8 cellular contexts compared by ENCODE assay signal in genomic region chr19:17606786-17607185, GRCh38. TPM values are rescaled to one million over a fixed set of nuclear protein-coding genes. Genes with fewer than 3 reads are reported as not detected.
DNase-seq lines count a peak whose midpoint lies in the region; FAIRE-seq and TF ChIP-seq lines count a peak whose summit lies in the region.

No MANE protein-coding gene starts in this region.

- WGBS in neuronal stem cell (ENCODE audit: extremely low coverage in 2 of 2, insufficient read length in 2 of 2, insufficient replicate concordance in 1 of 2), 2 donors, result no CpG with 5 or more reads among the region's 7 CpGs

- no peak overlapping the region for H2BK15ac ChIP-seq in neuronal stem cell (ENCODE audit: low read length)

- H3K23ac ChIP-seq in neuronal stem cell (ENCODE audit: low read depth, low read length, poor library complexity), result no peak overlapping the region

- H3K18ac ChIP-seq in neuronal stem cell (ENCODE audit: low read length), result peak overlapping the region; percentile 85

- peak overlapping the region in 1 of 2 donors; percentile 79 for H3K27ac ChIP-seq in coronary artery
- no peak overlapping the region for H3K27ac ChIP-seq in neuronal stem cell (replicated peaks; ENCODE audit: low read length)

- DNase-seq in DMS53 (lab: John Stamatoyannopoulos, UW), result peak; percentile 66
- no peak for DNase-seq in DMS53 treated with DMSO at 0.1 percent for 48 hours (lab: John Stamatoyannopoulos, UW; ENCODE audit: unreplicated experiment)
- no peak for DNase-seq in LNCaP clone FGC (ENCODE audit: low read depth)
- DNase-seq in coronary artery (ENCODE audit: low spot score), result no peak
- no peak for DNase-seq in neuronal stem cell (ENCODE audit: low spot score)
- DNase-seq in activated effector memory CD4-positive, alpha-beta T cell treated with Interleukin-2 at 50 U/mL for 16 hours, result no peak
- DNase-seq in RCC 7860 (ENCODE audit: low spot score), result no peak
- DNase-seq in HT-29 (ENCODE audit: low spot score), result no peak

- H4K8ac ChIP-seq in neuronal stem cell (ENCODE audit: low read depth, low read length), result no peak overlapping the region

- no peaks in the 10 kb centered on the region for H3K79me1 ChIP-seq in neuronal stem cell (ENCODE audit: low read depth, low read length)

- no peak overlapping the region for H3K4ac ChIP-seq in neuronal stem cell (ENCODE audit: low read length)

- H2BK12ac ChIP-seq in neuronal stem cell (ENCODE audit: low read length), result no peak overlapping the region

- H4K91ac ChIP-seq in neuronal stem cell (ENCODE audit: low read depth, low read length, poor library complexity), result no peak overlapping the region

- H3K4me1 ChIP-seq in neuronal stem cell (ENCODE audit: control insufficient read depth in 2 of 2, insufficient read depth in 1 of 2, low read depth in 1 of 2, low read length in 2 of 2), result peaks cover 0 to 9% of the 10 kb centered on the region in 2 donors

- no peaks in the 10 kb centered on the region for H3K27me3 ChIP-seq in neuronal stem cell (ENCODE audit: control insufficient read depth in 3 of 3, insufficient read depth in 3 of 3, low read depth in 1 of 3, low read length in 3 of 3)

- no peak overlapping the region for H2BK5ac ChIP-seq in neuronal stem cell (ENCODE audit: low read length)

- no peak overlapping the region for H2AK5ac ChIP-seq in neuronal stem cell (ENCODE audit: low read depth, low read length)

- H3K4me3 ChIP-seq in LNCaP clone FGC (ENCODE audit: low read depth, low read length), result peak overlapping the region; percentile 53; the same call in 1 of the 2 replicates
- H3K4me3 ChIP-seq in coronary artery, result peak overlapping the region; percentile 69
- H3K4me3 ChIP-seq in neuronal stem cell (ENCODE audit: low read length in 2 of 2), result peak overlapping the region in 1 of 2 donors; percentile 31

- no peak overlapping the region for H3K14ac ChIP-seq in neuronal stem cell (ENCODE audit: low read length)

- no peaks in the 10 kb centered on the region for H3K9me3 ChIP-seq in neuronal stem cell (replicated peaks in 1 of 2; ENCODE audit: control insufficient read depth in 2 of 2, insufficient read depth in 1 of 2, low read depth in 1 of 2, low read length in 2 of 2)

- no peaks in the 10 kb centered on the region for H3K36me3 ChIP-seq in neuronal stem cell (replicated peaks in 1 of 2; ENCODE audit: control insufficient read depth in 2 of 2, insufficient read depth in 2 of 2, low read length in 2 of 2)

- no peak for FAIRE-seq in RCC 7860 (lab: Jason Lieb, UNC)

- TF ChIP-seq CTCF in LNCaP clone FGC (IDR thresholded peaks at IDR 0.05; ENCODE audit: control insufficient read depth, extremely low read depth, insufficient read depth) (no peak), coronary artery (IDR thresholded peaks at IDR 0.05) (no peak)

- no peak overlapping the region for H3K9ac ChIP-seq in neuronal stem cell (ENCODE audit: low read depth, low read length, poor library complexity)

- H2AFZ ChIP-seq in neuronal stem cell (ENCODE audit: low read length), result no peak overlapping the region

- H3K4me2 ChIP-seq in neuronal stem cell (ENCODE audit: insufficient read depth, low read length, poor library complexity, severe bottlenecking), result peak overlapping the region; percentile 15

- no peak overlapping the region for H2BK120ac ChIP-seq in neuronal stem cell (ENCODE audit: low read depth, low read length)

RNA-seq across cellular contexts. Expression of gene COLGALT1, which starts 51.3 kb away (rescaled TPM):
- polyA plus RNA-seq in neuronal stem cell (2013, experiment 1 of 2), result 51.5 TPM
- polyA plus RNA-seq in neuronal stem cell (2013, experiment 2 of 2), result 51.9 TPM
- total RNA-seq in HT-29 (2014; rRNA removed; shearing (Covaris generic)), result 76.2 and 88.5 TPM in 2 replicates
